ENCODE assay signal across 20 cellular contexts in the genomic region with DNA sequence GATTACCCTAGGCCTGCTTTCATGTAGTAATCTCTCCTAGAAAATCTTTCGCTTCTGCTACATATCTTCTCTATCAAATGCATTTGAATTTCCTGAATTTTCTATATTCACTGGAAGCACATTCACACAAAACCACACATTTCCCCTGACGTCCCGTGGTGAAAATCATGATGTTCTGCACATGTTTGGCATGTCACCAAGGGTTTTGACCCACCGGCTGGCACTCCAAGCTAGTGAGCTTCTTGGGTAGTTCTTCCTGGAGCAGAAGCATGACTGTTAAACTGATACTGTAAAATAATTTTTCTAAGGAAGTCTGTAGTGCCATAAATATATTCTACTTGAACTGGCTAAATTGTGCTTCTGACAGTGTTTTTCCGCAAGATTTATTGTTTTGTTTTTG.
"Had no signal": no experiment of that assay in that cellular context is flagged by ENCODE, and none has a peak within 500 bp of the region (broad histone marks: within the 10 kb centered on the region; RNA-seq: fewer than 3 reads in every experiment).

No MANE protein-coding gene starts in this region.

- H3K27me3 ChIP-seq: esophagus squamous epithelium, foreskin keratinocyte, neural progenitor cell, pancreas, thyroid gland had no signal

- H3K4me1 ChIP-seq: esophagus squamous epithelium, foreskin keratinocyte, lower lobe of right lung, pancreas, thyroid gland had no signal

- ATAC-seq: activated naive CD4-positive, alpha-beta T cell treated with anti-CD3 and anti-CD28 coated beads, Interleukin-2, amount 50 U/mL, for 72 hours; activated T-cell treated with anti-CD3 and anti-CD28 coated beads, Interleukin-2, amount 50 U/mL, for 72 hours; foreskin keratinocyte; left cardiac atrium; lower lobe of right lung; pancreas; stimulated activated naive B cell treated with anti-CD40 and anti-IgM and Interleukin-4, amounts not matched to agents 10 μg/mL and 1 μg/mL and 100 μg/mL, for 72 hours; WTC11 had no signal

- DNase-seq: activated CD4-positive, alpha-beta T cell treated with anti-CD3 and anti-CD28 coated beads, Interleukin-2, amount 10 ng/mL, durations not matched to agents 24 days and 14 days; activated CD8-positive, alpha-beta memory T cell treated with anti-CD3 and anti-CD28 coated beads, Interleukin-2, amount 50 U/mL, for 48 hours; activated gamma-delta T cell; activated T-cell treated with anti-CD3 and anti-CD28 coated beads, Interleukin-2, amount 50 U/mL, for 72 hours; amniotic stem cell; caudate nucleus; effector CD4-positive, alpha-beta T cell; esophagus squamous epithelium; foreskin keratinocyte; head of caudate nucleus; left cardiac atrium; lower lobe of right lung; pancreas; stimulated activated CD4-positive, alpha-beta T cell treated with anti-CD3 and anti-CD28 coated beads, Interleukin-2, amount 100 ng/mL, for 48 hours; stimulated activated naive B cell treated with anti-CD40 and anti-IgM and Interleukin-4, amounts not matched to agents 10 μg/mL and 1 μg/mL and 100 μg/mL, for 72 hours; thyroid gland had no signal

- H3K27ac ChIP-seq: coronary artery, esophagus squamous epithelium, foreskin keratinocyte, lower lobe of right lung, neural progenitor cell, pancreas, thyroid gland had no signal

- H3K36me3 ChIP-seq: esophagus squamous epithelium, lower lobe of right lung, neural progenitor cell, pancreas, thyroid gland had no signal

- H3K9me3 ChIP-seq: esophagus squamous epithelium, lower lobe of right lung, pancreas, thyroid gland had no signal

- H3K4me3 ChIP-seq: coronary artery, esophagus squamous epithelium, lower lobe of right lung, neural progenitor cell, pancreas, thyroid gland had no signal
